Comparison of ENCODE assay signal across 20 cellular contexts in genomic region chr3:16548721-16549120, GRCh38. TPM values are rescaled to one million over a fixed set of nuclear protein-coding genes. Genes with fewer than 3 reads are reported as not detected.
DNase-seq lines count a peak whose midpoint lies in the region; ATAC-seq and TF ChIP-seq lines count a peak whose summit lies in the region.
"Had no signal": no experiment of that assay in that cellular context is flagged by ENCODE, and none has a peak within 500 bp of the region (broad histone marks: within the 10 kb centered on the region; RNA-seq: fewer than 3 reads in every experiment).

No MANE protein-coding gene starts in this region.

- H3K9me3 ChIP-seq in esophagus muscularis mucosa (no peaks in the 10 kb centered on the region), heart left ventricle (peaks cover 0 to 2% (median 0%) of the 10 kb centered on the region in 12 donors)
- H3K9me3 ChIP-seq: right lobe of liver, tibial nerve had no signal

- H3K27ac ChIP-seq in esophagus muscularis mucosa (replicated peaks in 1 of 4) (no peak overlapping the region), heart left ventricle (no peak overlapping the region)
- H3K27ac ChIP-seq: right lobe of liver, tibial nerve had no signal

- no peak for TF ChIP-seq EP300 in esophagus muscularis mucosa (IDR thresholded peaks at IDR 0.05)

- H3K36me3 ChIP-seq in esophagus muscularis mucosa (no peaks in the 10 kb centered on the region), heart left ventricle (no peaks in the 10 kb centered on the region)
- H3K36me3 ChIP-seq: right lobe of liver, tibial nerve had no signal

- no peak for TF ChIP-seq CTCF in esophagus muscularis mucosa (IDR thresholded peaks at IDR 0.05)
- no peak for TF ChIP-seq CTCF in heart left ventricle (IDR thresholded peaks at IDR 0.05)

- H3K27me3 ChIP-seq in esophagus muscularis mucosa (no peaks in the 10 kb centered on the region), heart left ventricle (no peaks in the 10 kb centered on the region)
- H3K27me3 ChIP-seq: right lobe of liver, tibial nerve had no signal

- intact Hi-C loops in esophagus muscularis mucosa (cut with DNase I) (no loop called here), heart left ventricle (cut with DNase I) (loop anchor here in 4 of 10 donors (5.0 to 10.0 kb wide), 3 partner anchors 191 to 504 kb away; no protein-coding TSS in a partner anchor)

- ATAC-seq in GM21390 (IDR thresholded peaks at IDR 0.05; ENCODE audit: unreplicated experiment) (no peak), heart left ventricle (no peak)
- ATAC-seq: activated CD4-positive, CD25-positive, alpha-beta regulatory T cell treated with anti-CD3 and anti-CD28 coated beads, Interleukin-2, amount 50 U/mL, for 24 hours; activated naive CD4-positive, alpha-beta T cell treated with anti-CD3 and anti-CD28 coated beads, Interleukin-2, amount 50 U/mL, for 72 hours; right lobe of liver; T-cell had no signal

- DNase-seq in GM04504 (ENCODE audit: low read depth) (peak; percentile 62), RKO (ENCODE audit: low spot score) (peak; percentile 20), esophagus muscularis mucosa (ENCODE audit: extremely low spot score) (peak; percentile 24), renal cortical epithelial cell (ENCODE audit: low read depth) (peak; percentile 11), T-helper 9 cell (no peak), heart left ventricle (no peak)
- DNase-seq: activated CD8-positive, alpha-beta memory T cell treated with anti-CD3 and anti-CD28 coated beads, Interleukin-2, amount 50 U/mL, for 48 hours; KG1; NCI-H187; NCI-H510A treated with DMSO at 0.1 percent for 48 hours; right lobe of liver; stimulated activated CD8-positive, alpha-beta memory T cell treated with anti-CD3 and anti-CD28 coated beads, Interleukin-4, amount 100 ng/mL, for 48 hours; T-cell had no signal

- H3K4me1 ChIP-seq in esophagus muscularis mucosa (peaks cover 9 to 19% (median 14%) of the 10 kb centered on the region in 4 donors), heart left ventricle (peaks cover 0 to 38% (median 14%) of the 10 kb centered on the region in 12 donors)

- no peak overlapping the region for H3K4me3 ChIP-seq in esophagus muscularis mucosa
- H3K4me3 ChIP-seq in heart left ventricle = no peak overlapping the region
- H3K4me3 ChIP-seq: lung, right lobe of liver, tibial nerve had no signal

- WGBS in esophagus muscularis mucosa = 89% methylated on average over 4 of the region's 4 CpGs
- WGBS in heart left ventricle, 4 donors = 84 to 95% (median 93%) methylated on average over 4 of the region's 4 CpGs

- TF ChIP-seq POLR2A in esophagus muscularis mucosa (IDR thresholded peaks at IDR 0.05; ENCODE audit: low read depth) (no peak), heart left ventricle (IDR thresholded peaks at IDR 0.05) (no peak)

RNA-seq across cellular contexts. Expression of gene RFTN1, which starts 35.2 kb away (rescaled TPM):
- total RNA-seq in esophagus muscularis mucosa = 100 to 1,000 TPM in 2 of 4 donors, 10 to 100 TPM in 2; 79.7 to 142 (median 104) TPM
- total RNA-seq in renal cortical epithelial cell = 43.2 and 46.7 TPM in 2 replicates
- total RNA-seq in heart left ventricle = 10 to 100 TPM; 17.1 to 40.8 (median 26.4) TPM
- 10 to 100 TPM; 18.1 to 27.8 TPM for polyA plus RNA-seq in heart left ventricle

RNA-seq across cellular contexts. Expression of gene DAZL, which starts 56.5 kb away (rescaled TPM):
- total RNA-seq in esophagus muscularis mucosa (not detected), renal cortical epithelial cell (0.17 TPM in 1 of 2 replicates, not detected in the other), heart left ventricle (not detected)
- polyA plus RNA-seq in heart left ventricle = not detected
- total RNA-seq: activated naive CD4-positive, alpha-beta T cell treated with anti-CD3 and anti-CD28 coated beads, Interleukin-2, amount 50 U/mL, for 72 hours; neural crest cell; OCI-LY7; right lobe of liver; T-cell; tibial nerve had no signal
- polyA plus RNA-seq: lung had no signal

Comparison
In these comparisons a context has a peak if more than half of its experiments do, and no peak if none do; other contexts are left out.
1. DNase-seq: peak in GM04504 (single experiment), RKO (single experiment), esophagus muscularis mucosa (single experiment) and renal cortical epithelial cell (single experiment); none in T-helper 9 cell (single experiment) and heart left ventricle (0 of 5).